ENCODE assay signal across 9 cellular contexts in genomic region chr13:98280176-98280510, GRCh38.
DNase-seq lines count a peak whose midpoint lies in the region; ATAC-seq and TF ChIP-seq lines count a peak whose summit lies in the region.
"Had no signal": no experiment of that assay in that cellular context is flagged by ENCODE, and none has a peak within 500 bp of the region (broad histone marks: within the 10 kb centered on the region; RNA-seq: fewer than 3 reads in every experiment).

No MANE protein-coding gene starts in this region.

- H3K4me2 ChIP-seq in GM23338 = 0 out of 2 replicates have a peak overlapping the region, but pooled peaks have one; percentile 35
- H3K4me2 ChIP-seq in neural progenitor cell = no peak overlapping the region

- H3K27ac Mint-ChIP-seq in Caco-2 (ENCODE audit: unreplicated experiment) (peak overlapping the region; percentile 69), GM23338 (peak overlapping the region; percentile 32; the same call in 1 of the 2 replicates), brain (peak overlapping the region; percentile 61 to 91 (median 75)), neural progenitor cell (peak overlapping the region; percentile 86)
- H3K27ac Mint-ChIP-seq: CD4-positive, alpha-beta T cell had no signal

- H3K79me2 ChIP-seq in GM23338 (replicated peaks; ENCODE audit: insufficient read depth) = peaks cover 92% of the 10 kb centered on the region
- peaks cover 82% of the 10 kb centered on the region for H3K79me2 ChIP-seq in neural progenitor cell (ENCODE audit: low read depth)

- peaks cover 7% of the 10 kb centered on the region for H3K36me3 Mint-ChIP-seq in Caco-2 (ENCODE audit: insufficient read depth, unreplicated experiment)
- no peaks in the 10 kb centered on the region; the same call in 2 of the 3 replicates for H3K36me3 Mint-ChIP-seq in GM23338 (ENCODE audit: low read depth)
- H3K36me3 Mint-ChIP-seq in brain = no peaks in the 10 kb centered on the region
- no peaks in the 10 kb centered on the region for H3K36me3 Mint-ChIP-seq in neural progenitor cell

- H3K4me1 ChIP-seq in Caco-2 (peaks cover 28% of the 10 kb centered on the region), GM23338 (ENCODE audit: insufficient read depth) (peaks cover 45% of the 10 kb centered on the region), neural progenitor cell (peaks cover 42% of the 10 kb centered on the region), body of pancreas (peaks cover 23% of the 10 kb centered on the region), upper lobe of left lung (peaks cover 0 to 9% (median 4%) of the 10 kb centered on the region in 4 donors)

- no TSS peak for BruUV-seq in Caco-2 (replicated peaks; lab: Mats Ljungman, UMichigan)

- H3K9me3 ChIP-seq in Caco-2 = no peaks in the 10 kb centered on the region
- no peaks in the 10 kb centered on the region for H3K9me3 ChIP-seq in neural progenitor cell (ENCODE audit: low read depth)
- H3K9me3 ChIP-seq in body of pancreas = no peaks in the 10 kb centered on the region
- no peaks in the 10 kb centered on the region for H3K9me3 ChIP-seq in upper lobe of left lung

- H3K36me3 ChIP-seq in Caco-2 (ENCODE audit: control insufficient read depth, insufficient read depth, low read length) = no peaks in the 10 kb centered on the region
- H3K36me3 ChIP-seq in GM23338 (ENCODE audit: insufficient read depth) = no peaks in the 10 kb centered on the region
- H3K36me3 ChIP-seq in neural progenitor cell = no peaks in the 10 kb centered on the region
- H3K36me3 ChIP-seq in body of pancreas (replicated peaks in 1 of 2; ENCODE audit: insufficient read depth in 1 of 2, low read depth in 2 of 2) = no peaks in the 10 kb centered on the region
- no peaks in the 10 kb centered on the region for H3K36me3 ChIP-seq in upper lobe of left lung

- no peak overlapping the region for H3K4me3 ChIP-seq in Caco-2 (ENCODE audit: low read depth, low read length)
- H3K4me3 ChIP-seq in GM23338 = no peak overlapping the region
- H3K4me3 ChIP-seq in neural progenitor cell = no peak overlapping the region
- H3K4me3 ChIP-seq in body of pancreas = no peak overlapping the region
- no peak overlapping the region for H3K4me3 ChIP-seq in upper lobe of left lung

- H3K27me3 Mint-ChIP-seq in Caco-2 (ENCODE audit: insufficient read depth, unreplicated experiment) (no peaks in the 10 kb centered on the region), GM23338 (ENCODE audit: insufficient read depth, low read depth, poor library complexity) (no peaks in the 10 kb centered on the region), brain (no peaks in the 10 kb centered on the region), neural progenitor cell (ENCODE audit: insufficient read depth, low read depth) (peaks cover 2% of the 10 kb centered on the region)

- ATAC-seq in GM23338 = peak; percentile 39
- ATAC-seq in body of pancreas = no peak
- ATAC-seq in HG02884 (IDR thresholded peaks at IDR 0.05; ENCODE audit: unreplicated experiment) = no peak
- ATAC-seq in upper lobe of left lung (ENCODE audit: low FRiP score in 2 of 2) = no peak

- WGBS in body of pancreas, 2 donors = 68 to 75% methylated on average over 10 of the region's 10 CpGs
- 55 to 66% methylated on average over 8 to 10 of the region's 10 CpGs for WGBS in upper lobe of left lung, 2 donors

- no peak overlapping the region for H3K27ac ChIP-seq in GM23338 (ENCODE audit: low read depth)
- H3K27ac ChIP-seq in neural progenitor cell = no peak overlapping the region
- no peak overlapping the region for H3K27ac ChIP-seq in body of pancreas
- H3K27ac ChIP-seq in upper lobe of left lung = peak overlapping the region in 1 of 4 donors; percentile 22

- DNase-seq in Caco-2 (no peak), GM23338 (ENCODE audit: low spot score) (no peak), neural progenitor cell (ENCODE audit: low spot score) (no peak), body of pancreas (no peak), upper lobe of left lung (no peak)
- DNase-seq: anterior cingulate cortex; CD4-positive, alpha-beta T cell had no signal

- POLR2A ChIA-PET in Caco-2 (lab: Charles Lee) = interaction anchor here (0.6 kb wide), 1 partner anchor 38 kb away, joined by 3 read pairs; no protein-coding TSS in a partner anchor

- TF ChIP-seq CTCF in Caco-2 (IDR thresholded peaks at IDR 0.05; ENCODE audit: insufficient read depth in 1 of 2, low read depth in 1 of 2, low read length in 1 of 2, severe bottlenecking in 1 of 2, unreplicated experiment in 1 of 2) = no peak
- no peak for TF ChIP-seq CTCF in GM23338 (conservative IDR thresholded peaks at IDR 0.05; ENCODE audit: low read depth in 2 of 2)
- TF ChIP-seq CTCF in brain (conservative IDR thresholded peaks at IDR 0.05) = no peak
- no peak for TF ChIP-seq CTCF in neural progenitor cell (IDR thresholded peaks at IDR 0.05)
- no peak for TF ChIP-seq CTCF in body of pancreas (IDR thresholded peaks at IDR 0.05)
- no peak for TF ChIP-seq CTCF in upper lobe of left lung (IDR thresholded peaks at IDR 0.05)

- no peaks in the 10 kb centered on the region for H3F3A ChIP-seq in GM23338 (replicated peaks; ENCODE audit: low read depth)
- peaks cover 14% of the 10 kb centered on the region for H3F3A ChIP-seq in neural progenitor cell (ENCODE audit: low read depth)

- no peaks in the 10 kb centered on the region; the same call in 1 of the 2 replicates for H3K9me2 ChIP-seq in GM23338 (ENCODE audit: insufficient read depth)

- CTCF ChIA-PET in Caco-2 (lab: Charles Lee) = no interaction called here

- no peaks in the 10 kb centered on the region for H3K27me3 ChIP-seq in Caco-2 (replicated peaks; ENCODE audit: control insufficient read depth, insufficient read depth, low read length)
- H3K27me3 ChIP-seq in GM23338 (ENCODE audit: insufficient read depth) = no peaks in the 10 kb centered on the region
- no peaks in the 10 kb centered on the region for H3K27me3 ChIP-seq in neural progenitor cell
- H3K27me3 ChIP-seq in body of pancreas = no peaks in the 10 kb centered on the region
- no peaks in the 10 kb centered on the region for H3K27me3 ChIP-seq in upper lobe of left lung

- TF ChIP-seq EP300 in upper lobe of left lung (IDR thresholded peaks at IDR 0.05) = no peak

- H3K4me3 Mint-ChIP-seq in Caco-2 (ENCODE audit: unreplicated experiment) = no peak overlapping the region
- peak overlapping the region; percentile 6; the same call in 1 of the 3 replicates for H3K4me3 Mint-ChIP-seq in GM23338
- peak overlapping the region in 2 of 5 experiments; percentile 10 to 36 for H3K4me3 Mint-ChIP-seq in brain
- no peak overlapping the region for H3K4me3 Mint-ChIP-seq in neural progenitor cell
- H3K4me3 Mint-ChIP-seq: CD4-positive, alpha-beta T cell had no signal

- intact Hi-C loops in Caco-2 (cut with micrococcal nuclease; ENCODE audit: unreplicated experiment) (no loop called here), body of pancreas (cut with DNase I) (no loop called here)

- H3K4me1 Mint-ChIP-seq in Caco-2 (ENCODE audit: low read depth, unreplicated experiment) (peaks cover 30% of the 10 kb centered on the region), GM23338 (peaks cover 26% of the 10 kb centered on the region), brain (peaks cover 57% of the 10 kb centered on the region), neural progenitor cell (peaks cover 37% of the 10 kb centered on the region)

- no peak overlapping the region for H3K9ac ChIP-seq in neural progenitor cell

- peaks cover 2% of the 10 kb centered on the region; the same call in 1 of the 2 replicates for H4K20me1 ChIP-seq in GM23338 (replicated peaks; ENCODE audit: insufficient read depth)
- no peaks in the 10 kb centered on the region for H4K20me1 ChIP-seq in neural progenitor cell (ENCODE audit: low read depth)

- no peak for TF ChIP-seq POLR2A in body of pancreas (IDR thresholded peaks at IDR 0.05)
- no peak for TF ChIP-seq POLR2A in upper lobe of left lung (IDR thresholded peaks at IDR 0.05)

- H2AFZ ChIP-seq in GM23338 = no peak overlapping the region
- H2AFZ ChIP-seq in neural progenitor cell (replicated peaks) = no peak overlapping the region

- no peaks in the 10 kb centered on the region for H3K9me3 Mint-ChIP-seq in Caco-2 (ENCODE audit: unreplicated experiment)
- no peaks in the 10 kb centered on the region for H3K9me3 Mint-ChIP-seq in GM23338
- no peaks in the 10 kb centered on the region for H3K9me3 Mint-ChIP-seq in brain
- no peaks in the 10 kb centered on the region for H3K9me3 Mint-ChIP-seq in neural progenitor cell
- H3K9me3 Mint-ChIP-seq: CD4-positive, alpha-beta T cell had no signal

Comparison
In these comparisons a context has a peak if more than half of its experiments do, and no peak if none do; other contexts are left out.
1. H3K27ac Mint-ChIP-seq: peak in every context shown above with its lines; median percentile 86 in neural progenitor cell; 75 in brain; 69 in Caco-2; 32 in GM23338.